Comparison of ENCODE assay signal across 22 cellular contexts in the genomic region with DNA sequence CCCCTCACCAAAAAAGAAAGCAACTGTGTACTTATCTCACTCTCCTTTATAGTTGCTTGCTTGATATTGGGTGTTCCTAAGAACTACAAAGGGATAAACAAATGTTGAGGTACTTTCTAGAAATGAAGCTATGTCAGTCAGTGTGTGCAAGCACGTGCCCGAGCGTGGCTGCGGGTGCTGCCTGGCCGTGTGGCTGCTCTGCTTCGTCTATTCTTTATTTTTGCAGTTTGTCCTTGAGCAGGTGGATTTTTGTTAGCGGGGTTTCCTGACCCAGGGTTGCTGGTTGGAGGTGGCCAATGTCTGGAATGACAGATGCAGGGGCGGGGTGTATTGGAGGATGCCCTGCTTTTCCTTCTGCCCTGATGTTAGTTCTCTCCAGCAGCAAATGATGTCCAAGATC.
DNase-seq lines count a peak whose midpoint lies in the region; FAIRE-seq and TF ChIP-seq lines count a peak whose summit lies in the region.
"Had no signal": no experiment of that assay in that cellular context is flagged by ENCODE, and none has a peak within 500 bp of the region (broad histone marks: within the 10 kb centered on the region; RNA-seq: fewer than 3 reads in every experiment).

No MANE protein-coding gene starts in this region.

- no peak overlapping the region for H3K9ac ChIP-seq in H9 (ENCODE audit: extremely low read depth, insufficient read length, low read length)
- H3K9ac ChIP-seq: BLaER1 treated with 17β-estradiol and CSF1 and Interleukin-3, amounts not matched to agents 10 nM and 100 nM had no signal

- H3T11ph ChIP-seq in H9 (ENCODE audit: low read length) = no peak overlapping the region

- no CpG with 5 or more reads among the region's 8 CpGs for WGBS in H9 (ENCODE audit: extremely low coverage, insufficient read length, low lambda C conversion rate)

- H2BK12ac ChIP-seq in H9 (ENCODE audit: insufficient read length, low read depth, low read length) = no peak overlapping the region

- peaks cover 9 to 13% of the 10 kb centered on the region in 2 experiments for H3K4me1 Mint-ChIP-seq in H9
- H3K4me1 Mint-ChIP-seq in progenitor cell of endocrine pancreas (ENCODE audit: low read depth) = no peaks in the 10 kb centered on the region
- H3K4me1 Mint-ChIP-seq: B cell had no signal

- H2BK15ac ChIP-seq in H9 (ENCODE audit: low read depth, low read length) = no peak overlapping the region

- no peak overlapping the region for H2AK5ac ChIP-seq in H9 (ENCODE audit: insufficient read length, low read length)

- no peaks in the 10 kb centered on the region for H3K79me2 ChIP-seq in H9 (ENCODE audit: insufficient read depth, low read length)

- H3K4me1 ChIP-seq in H9 (ENCODE audit: insufficient read depth, low read length) = no peaks in the 10 kb centered on the region
- H3K4me1 ChIP-seq: A549; BLaER1 treated with 17β-estradiol and CSF1 and Interleukin-3, amounts not matched to agents 10 nM and 100 nM; Caco-2 had no signal

- peak overlapping the region in 2 of 3 experiments; percentile 12 to 20; a peak in 3 of 7 replicates for H3K27ac Mint-ChIP-seq in H9
- H3K27ac Mint-ChIP-seq in progenitor cell of endocrine pancreas = no peak overlapping the region
- H3K27ac Mint-ChIP-seq: B cell; CD4-positive, alpha-beta T cell; CD8-positive, alpha-beta T cell had no signal

- H3K9me3 ChIP-seq in H9 (ENCODE audit: control insufficient read depth, low read depth, low read length) = peaks cover 10% of the 10 kb centered on the region
- H3K9me3 ChIP-seq: Caco-2 had no signal

- DNase-seq in H9 (no peak), bronchial epithelial cell (ENCODE audit: low read depth) (no peak), mesenteric fat pad (ENCODE audit: low spot score) (peak; percentile 49), SK-N-DZ (ENCODE audit: low spot score) (no peak), retina (no peak), progenitor cell of endocrine pancreas (ENCODE audit: low spot score, unreplicated experiment) (no peak)
- DNase-seq: AML-193; Caco-2; Calu3; CD4-positive, alpha-beta T cell; CD8-positive, alpha-beta T cell; DMS79 treated with DMSO at 0.1 percent for 48 hours; GF-D8 had no signal

- H3K36me3 Mint-ChIP-seq in H9 (ENCODE audit: insufficient read depth in 1 of 3, low read depth in 3 of 3) (peaks cover 29 to 77% (median 65%) of the 10 kb centered on the region in 3 experiments), progenitor cell of endocrine pancreas (ENCODE audit: insufficient read depth) (no peaks in the 10 kb centered on the region)
- H3K36me3 Mint-ChIP-seq: CD8-positive, alpha-beta T cell had no signal

- no peak for TF ChIP-seq CTCF in H9 (conservative IDR thresholded peaks at IDR 0.05)
- TF ChIP-seq CTCF in bronchial epithelial cell (IDR thresholded peaks at IDR 0.05; ENCODE audit: insufficient read depth, low read length, severe bottlenecking) = no peak
- no peak for TF ChIP-seq CTCF in progenitor cell of endocrine pancreas (IDR thresholded peaks at IDR 0.05; ENCODE audit: unreplicated experiment)

- H2AFZ ChIP-seq in H9 (ENCODE audit: low read length) = no peak overlapping the region

- H3K4me3 Mint-ChIP-seq in H9 (no peak overlapping the region), progenitor cell of endocrine pancreas (ENCODE audit: low read depth) (no peak overlapping the region)
- H3K4me3 Mint-ChIP-seq: B cell; CD4-positive, alpha-beta T cell; CD8-positive, alpha-beta T cell had no signal

- H3K27me3 ChIP-seq in H9 (ENCODE audit: insufficient read depth, low read length) (no peaks in the 10 kb centered on the region), bronchial epithelial cell (ENCODE audit: control insufficient read depth, insufficient read depth, low read length) (no peaks in the 10 kb centered on the region)
- H3K27me3 ChIP-seq: BLaER1 treated with 17β-estradiol and CSF1 and Interleukin-3, amounts not matched to agents 10 nM and 100 nM had no signal

- H4K5ac ChIP-seq in H9 (ENCODE audit: insufficient read length, low read depth, low read length) = no peak overlapping the region

- H3K4ac ChIP-seq in H9 (ENCODE audit: low read depth, low read length) = no peak overlapping the region

- no peak overlapping the region for H3K56ac ChIP-seq in H9 (ENCODE audit: insufficient read length, low read depth, low read length)

- H3K36me3 ChIP-seq in bronchial epithelial cell (ENCODE audit: control insufficient read depth, insufficient read depth, low read length) = no peaks in the 10 kb centered on the region
- H3K36me3 ChIP-seq: BLaER1 treated with 17β-estradiol and CSF1 and Interleukin-3, amounts not matched to agents 10 nM and 100 nM had no signal

- H4K91ac ChIP-seq in H9 (ENCODE audit: insufficient read length, low read depth, low read length) = no peak overlapping the region

- no peak overlapping the region for H3K14ac ChIP-seq in H9 (ENCODE audit: insufficient read depth, low read length)

- peak; percentile 36 for FAIRE-seq in bronchial epithelial cell (lab: Jason Lieb, UNC)
- FAIRE-seq: A549, D721Med, G401.6, GM12891, GM19239 had no signal

- H2BK5ac ChIP-seq in H9 (ENCODE audit: insufficient read length, low read length) = no peak overlapping the region

- no peaks in the 10 kb centered on the region for H3K23me2 ChIP-seq in H9 (ENCODE audit: insufficient read length, low read depth, low read length, poor library complexity, severe bottlenecking)

- peaks cover 0 to 2% of the 10 kb centered on the region in 2 experiments; a peak in 1 of 5 replicates for H3K9me3 Mint-ChIP-seq in H9
- no peaks in the 10 kb centered on the region for H3K9me3 Mint-ChIP-seq in progenitor cell of endocrine pancreas (ENCODE audit: low read depth)
- H3K9me3 Mint-ChIP-seq: CD4-positive, alpha-beta T cell; CD8-positive, alpha-beta T cell had no signal

- no peak overlapping the region for H4K8ac ChIP-seq in H9 (replicated peaks; ENCODE audit: insufficient read length, low read depth, low read length)

- no peak overlapping the region for H3K23ac ChIP-seq in H9 (ENCODE audit: insufficient read length, low read depth, low read length)

- H3K27me3 Mint-ChIP-seq in H9 (ENCODE audit: low read depth) (no peaks in the 10 kb centered on the region), progenitor cell of endocrine pancreas (peaks cover 26% of the 10 kb centered on the region)

- H2BK120ac ChIP-seq in H9 (ENCODE audit: low read depth, low read length, poor library complexity, severe bottlenecking) = no peak overlapping the region

- no peaks in the 10 kb centered on the region for H3K79me1 ChIP-seq in H9 (ENCODE audit: insufficient read depth, low read depth, low read length, poor library complexity, severe bottlenecking)

- H3K4me2 ChIP-seq in H9 (ENCODE audit: insufficient read depth, insufficient read length, low read length) = no peak overlapping the region
- H3K4me2 ChIP-seq: A549; BLaER1 treated with 17β-estradiol and CSF1 and Interleukin-3, amounts not matched to agents 10 nM and 100 nM had no signal

- H2BK20ac ChIP-seq in H9 (ENCODE audit: low read depth, low read length, poor library complexity, severe bottlenecking) = no peak overlapping the region

- H4K20me1 ChIP-seq in H9 (ENCODE audit: control insufficient read depth, insufficient read depth, insufficient read length) = no peaks in the 10 kb centered on the region
- H4K20me1 ChIP-seq: BLaER1 treated with 17β-estradiol and CSF1 and Interleukin-3, amounts not matched to agents 10 nM and 100 nM had no signal

- H3K4me3 ChIP-seq in bronchial epithelial cell (ENCODE audit: low read depth, low read length) = no peak overlapping the region
- H3K4me3 ChIP-seq: A549; BLaER1 treated with 17β-estradiol and CSF1 and Interleukin-3, amounts not matched to agents 10 nM and 100 nM had no signal

- no peak overlapping the region for H3K18ac ChIP-seq in H9 (ENCODE audit: insufficient read length, low read depth, low read length)

- H3K27ac ChIP-seq in H9 (ENCODE audit: insufficient read length, low read depth, low read length) = no peak overlapping the region
- H3K27ac ChIP-seq: 22Rv1; A549; BLaER1 treated with 17β-estradiol and CSF1 and Interleukin-3, amounts not matched to agents 10 nM and 100 nM; C4-2B had no signal
